In genomic region chr9:14313378-14313940, GRCh38 we compare ENCODE assay signal across 8 cellular contexts. TPM values are rescaled to one million over a fixed set of nuclear protein-coding genes. Genes with fewer than 3 reads are reported as not detected.
DNase-seq lines count a peak whose midpoint lies in the region; ATAC-seq and TF ChIP-seq lines count a peak whose summit lies in the region.

No MANE protein-coding gene starts in this region.

- peaks cover 5% of the 10 kb centered on the region for H3F3A ChIP-seq in neural progenitor cell (ENCODE audit: low read depth)

- H3K36me3 ChIP-seq in H7 (replicated peaks; ENCODE audit: control insufficient read depth, insufficient read depth, low read length), result no peaks in the 10 kb centered on the region
- no peaks in the 10 kb centered on the region for H3K36me3 ChIP-seq in fibroblast of lung (ENCODE audit: control insufficient read depth, insufficient read depth, low read length)
- no peaks in the 10 kb centered on the region for H3K36me3 ChIP-seq in neural progenitor cell

- no peak overlapping the region for H2AFZ ChIP-seq in fibroblast of lung (ENCODE audit: low read length)
- no peak overlapping the region for H2AFZ ChIP-seq in neural progenitor cell (replicated peaks)

- no peaks in the 10 kb centered on the region for H3K9me3 Mint-ChIP-seq in activated CD4-positive, alpha-beta memory T cell treated with anti-CD3 and anti-CD28 coated beads, Interleukin-2, amount 10 ng/mL, durations not matched to agents 7 days and 5 days
- no peaks in the 10 kb centered on the region for H3K9me3 Mint-ChIP-seq in neural progenitor cell

- peaks cover 26% of the 10 kb centered on the region for H3K4me1 Mint-ChIP-seq in activated CD4-positive, alpha-beta memory T cell treated with anti-CD3 and anti-CD28 coated beads, Interleukin-2, amount 10 ng/mL, durations not matched to agents 7 days and 5 days
- peaks cover 40% of the 10 kb centered on the region for H3K4me1 Mint-ChIP-seq in neural progenitor cell

- POLR2A ChIA-PET in activated CD4-positive, alpha-beta memory T cell treated with anti-CD3 and anti-CD28 coated beads, Interleukin-2, amount 10 ng/mL, durations not matched to agents 7 days and 5 days (lab: Charles Lee), result no interaction called here

- peak overlapping the region; percentile 65 for H3K4me2 ChIP-seq in fibroblast of lung (ENCODE audit: extremely low read depth, insufficient read depth, low read length)
- peak overlapping the region; percentile 79 for H3K4me2 ChIP-seq in neural progenitor cell

- H3K4me3 ChIP-seq in H7 (ENCODE audit: insufficient read depth, low read depth, low read length) (peak overlapping the region; percentile 83), fibroblast of lung (replicated peaks in 1 of 4; ENCODE audit: control extremely low read depth in 1 of 4, insufficient read depth in 1 of 4, low read depth in 3 of 4, low read length in 4 of 4) (peak overlapping the region; percentile 85 to 98 (median 90)), neural progenitor cell (peak overlapping the region; percentile 62)

- peaks cover 69% of the 10 kb centered on the region for H3K27me3 Mint-ChIP-seq in activated CD4-positive, alpha-beta memory T cell treated with anti-CD3 and anti-CD28 coated beads, Interleukin-2, amount 10 ng/mL, durations not matched to agents 7 days and 5 days
- peaks cover 35% of the 10 kb centered on the region for H3K27me3 Mint-ChIP-seq in neural progenitor cell (ENCODE audit: insufficient read depth, low read depth)

- H3K27me3 ChIP-seq in H7 (ENCODE audit: control insufficient read depth, insufficient read depth, low read length) (peaks cover 32% of the 10 kb centered on the region), fibroblast of lung (ENCODE audit: control insufficient read depth, insufficient read depth, low read length) (no peaks in the 10 kb centered on the region), neural progenitor cell (peaks cover 85% of the 10 kb centered on the region)

- peaks cover 49% of the 10 kb centered on the region for H3K79me2 ChIP-seq in fibroblast of lung (ENCODE audit: control insufficient read depth, insufficient read depth, low read length)
- H3K79me2 ChIP-seq in neural progenitor cell (ENCODE audit: low read depth), result peaks cover 7% of the 10 kb centered on the region

- ATAC-seq in HG03280 (IDR thresholded peaks at IDR 0.05; ENCODE audit: unreplicated experiment) (no peak), HG03469 (IDR thresholded peaks at IDR 0.05; ENCODE audit: unreplicated experiment) (no peak), GM21619 (IDR thresholded peaks at IDR 0.05; ENCODE audit: unreplicated experiment) (no peak)

- no peaks in the 10 kb centered on the region for H4K20me1 ChIP-seq in fibroblast of lung (ENCODE audit: control insufficient read depth, extremely low read depth, insufficient read depth, low read length)
- H4K20me1 ChIP-seq in neural progenitor cell (ENCODE audit: low read depth), result peaks cover 32% of the 10 kb centered on the region

- DNase-seq in 8988T, result peak; percentile 20
- peak; percentile 60 for DNase-seq in H7
- no peak for DNase-seq in activated CD4-positive, alpha-beta memory T cell treated with anti-CD3 and anti-CD28 coated beads, Interleukin-2, amount 10 ng/mL, durations not matched to agents 7 days and 5 days
- peak; percentile 56 to 68 for DNase-seq in fibroblast of lung (ENCODE audit: low read depth in 2 of 2)
- DNase-seq in neural progenitor cell (ENCODE audit: low spot score), result peak; percentile 56

- CTCF ChIA-PET in activated CD4-positive, alpha-beta memory T cell treated with anti-CD3 and anti-CD28 coated beads, Interleukin-2, amount 10 ng/mL, durations not matched to agents 7 days and 5 days (lab: Charles Lee), result interaction anchor here (2.1 kb wide), 1 partner anchor 40 kb away, joined by 7 read pairs; no protein-coding TSS in a partner anchor

- H3K4me3 Mint-ChIP-seq in activated CD4-positive, alpha-beta memory T cell treated with anti-CD3 and anti-CD28 coated beads, Interleukin-2, amount 10 ng/mL, durations not matched to agents 7 days and 5 days, result peak overlapping the region; percentile 66
- peak overlapping the region; percentile 96 for H3K4me3 Mint-ChIP-seq in neural progenitor cell

- H3K4me1 ChIP-seq in fibroblast of lung (ENCODE audit: control insufficient read depth, extremely low read depth, insufficient read depth, low read length) (no peaks in the 10 kb centered on the region), neural progenitor cell (peaks cover 11% of the 10 kb centered on the region)

- H3K27ac ChIP-seq in fibroblast of lung (ENCODE audit: insufficient read depth, low read length), result peak overlapping the region; percentile 86
- H3K27ac ChIP-seq in neural progenitor cell, result no peak overlapping the region

- peaks cover 12% of the 10 kb centered on the region for H3K36me3 Mint-ChIP-seq in activated CD4-positive, alpha-beta memory T cell treated with anti-CD3 and anti-CD28 coated beads, Interleukin-2, amount 10 ng/mL, durations not matched to agents 7 days and 5 days (ENCODE audit: low read depth)
- H3K36me3 Mint-ChIP-seq in neural progenitor cell, result no peaks in the 10 kb centered on the region

- no peaks in the 10 kb centered on the region for H3K9me3 ChIP-seq in fibroblast of lung (ENCODE audit: control insufficient read depth, insufficient read depth, low read depth, low read length)
- H3K9me3 ChIP-seq in neural progenitor cell (ENCODE audit: low read depth), result no peaks in the 10 kb centered on the region

- TF ChIP-seq CTCF in fibroblast of lung (conservative IDR thresholded peaks at IDR 0.05 in 1 of 2, IDR thresholded peaks at IDR 0.05 in 1 of 2; ENCODE audit: low read depth in 1 of 2, low read length in 2 of 2) (no peak), neural progenitor cell (IDR thresholded peaks at IDR 0.05) (no peak)

- H3K9ac ChIP-seq in fibroblast of lung (ENCODE audit: insufficient read depth, low read length) (peak overlapping the region; percentile 77), neural progenitor cell (no peak overlapping the region)

- H3K27ac Mint-ChIP-seq in activated CD4-positive, alpha-beta memory T cell treated with anti-CD3 and anti-CD28 coated beads, Interleukin-2, amount 10 ng/mL, durations not matched to agents 7 days and 5 days, result no peak overlapping the region
- H3K27ac Mint-ChIP-seq in neural progenitor cell, result peak overlapping the region; percentile 64

RNA-seq across cellular contexts. Expression of gene NFIB, which starts 0.5 kb away (rescaled TPM):
- total RNA-seq in H7 (2014; rRNA removed; shearing (Covaris generic)), result 3.7 and 5.0 TPM in 2 replicates
- total RNA-seq in activated CD4-positive, alpha-beta memory T cell treated with anti-CD3 and anti-CD28 coated beads, Interleukin-2, amount 10 ng/mL, durations not matched to agents 7 days and 5 days, result not detected
- 36.3 and 56.0 TPM in 2 replicates for total RNA-seq in fibroblast of lung
- polyA plus RNA-seq in fibroblast of lung, result 29.3 and 46.5 TPM in 2 replicates
- polyA plus RNA-seq in fibroblast of lung (2012), result 17.0 and 20.4 TPM in 2 replicates
- 69.4 and 157 TPM in 2 replicates for polyA minus RNA-seq in fibroblast of lung (ENCODE audit: low replicate concordance)
- 0.30 and 0.40 TPM in 2 replicates for total RNA-seq in neural progenitor cell (ENCODE audit: low replicate concordance)
